Comparison of ENCODE assay signal across 21 cellular contexts in genomic region chr15:98001663-98002194, GRCh38. TPM values are rescaled to one million over a fixed set of nuclear protein-coding genes. Genes with fewer than 3 reads are reported as not detected.
DNase-seq lines count a peak whose midpoint lies in the region; ATAC-seq, FAIRE-seq and TF ChIP-seq lines count a peak whose summit lies in the region.
"Had no signal": no experiment of that assay in that cellular context is flagged by ENCODE, and none has a peak within 500 bp of the region (broad histone marks: within the 10 kb centered on the region; RNA-seq: fewer than 3 reads in every experiment).

No MANE protein-coding gene starts in this region.

- no peaks in the 10 kb centered on the region for H4K20me1 ChIP-seq in HepG2 (ENCODE audit: insufficient read depth, low read length)
- no peaks in the 10 kb centered on the region for H4K20me1 ChIP-seq in GM12878 (ENCODE audit: control insufficient read depth, insufficient read depth)
- H4K20me1 ChIP-seq: BLaER1 treated with 17β-estradiol and CSF1 and Interleukin-3, amounts not matched to agents 10 nM and 100 nM had no signal

- in situ Hi-C loops in HepG2 (cut with HindIII; ENCODE audit: extremely low pct_ligation_motif_present, low pct_unique_long_range_greater_than_20kb) (no loop called here), GM12878 (cut with MboI) (no loop called here)

- TF ChIP-seq RAD21 in HepG2 (CRISPR knock-in tag; IDR thresholded peaks at IDR 0.05) (no peak), GM12878 (IDR thresholded peaks at IDR 0.05; ENCODE audit: insufficient read depth, low read depth, low read length) (no peak)

- SMC1A ChIA-PET in GM12878 (lab: Charles Lee; ENCODE audit: uncharacterized antibody, unreplicated experiment) = no interaction called here

- H3K27me3 ChIP-seq in HepG2 (ENCODE audit: control insufficient read depth in 1 of 2, insufficient read depth in 2 of 2, low read length in 2 of 2) (no peaks in the 10 kb centered on the region; a peak in 2 of 5 replicates), right lobe of liver (no peaks in the 10 kb centered on the region), GM12878 (replicated peaks in 1 of 2; ENCODE audit: control insufficient read depth in 2 of 2, insufficient read depth in 2 of 2, low read length in 1 of 2) (no peaks in the 10 kb centered on the region)
- H3K27me3 ChIP-seq in naive thymus-derived CD4-positive, alpha-beta T cell (ENCODE audit: control insufficient read depth in 2 of 2, insufficient read depth in 2 of 2, low read length in 2 of 2) = no peaks in the 10 kb centered on the region
- H3K27me3 ChIP-seq: BLaER1 treated with 17β-estradiol and CSF1 and Interleukin-3, amounts not matched to agents 10 nM and 100 nM had no signal

- ATAC-seq in HepG2 (no peak), right lobe of liver (no peak), GM12878 (no peak)
- peak; percentile 14 for ATAC-seq in naive thymus-derived CD4-positive, alpha-beta T cell
- ATAC-seq: CD8-positive, alpha-beta T cell had no signal

- WGBS in HepG2 (ENCODE audit: low lambda C conversion rate) = 83% methylated on average over 10 of the region's 10 CpGs
- 91% methylated on average over 10 of the region's 10 CpGs for WGBS in right lobe of liver (ENCODE audit: insufficient coverage, low coverage, low lambda C conversion rate, missing lambda C conversion rate)
- WGBS in GM12878 (ENCODE audit: insufficient coverage, insufficient replicate concordance, low lambda C conversion rate, missing lambda C conversion rate) = 59% methylated on average over 10 of the region's 10 CpGs

- TF ChIP-seq CTCF in HepG2 (CRISPR knock-in tag; IDR thresholded peaks at IDR 0.05) = no peak
- TF ChIP-seq CTCF in right lobe of liver (IDR thresholded peaks at IDR 0.05) = no peak
- TF ChIP-seq CTCF in GM12878 (IDR thresholded peaks at IDR 0.05 in 2 of 3, conservative IDR thresholded peaks at IDR 0.05 in 1 of 3; ENCODE audit: control insufficient read depth in 2 of 3, extremely low read depth in 1 of 3, insufficient read depth in 1 of 3, low read depth in 3 of 3, low read length in 3 of 3) = no peak

- H3K79me2 ChIP-seq in HepG2 (ENCODE audit: insufficient read depth, low read length) (no peaks in the 10 kb centered on the region), GM12878 (ENCODE audit: control insufficient read depth, insufficient read depth, low read length) (no peaks in the 10 kb centered on the region)

- H3K27ac Mint-ChIP-seq in naive thymus-derived CD4-positive, alpha-beta T cell = no peak overlapping the region
- H3K27ac Mint-ChIP-seq: B cell; CD8-positive, alpha-beta T cell; HFFc6 had no signal

- H3K36me3 Mint-ChIP-seq in naive thymus-derived CD4-positive, alpha-beta T cell = no peaks in the 10 kb centered on the region
- H3K36me3 Mint-ChIP-seq: CD8-positive, alpha-beta T cell had no signal

- RAD21 ChIA-PET in GM12878 (lab: Charles Lee; ENCODE audit: unreplicated experiment) = no interaction called here

- H2AFZ ChIP-seq in HepG2 (ENCODE audit: low read length) (no peak overlapping the region), GM12878 (ENCODE audit: control insufficient read depth, low read depth, low read length) (no peak overlapping the region)
- H2AFZ ChIP-seq: GM23248 had no signal

- no peak for DNase-seq in HepG2 (ENCODE audit: low spot score)
- no peak for DNase-seq in right lobe of liver
- DNase-seq in GM12878 (ENCODE audit: low read depth, low spot score) = no peak
- DNase-seq in naive thymus-derived CD4-positive, alpha-beta T cell = no peak
- no peak for DNase-seq in glomerular visceral epithelial cell (ENCODE audit: extremely low spot score)
- no peak for DNase-seq in cortex of kidney (lab: John Stamatoyannopoulos, UW)
- no peak for DNase-seq in NCI-H748 treated with DMSO at 0.1 percent for 48 hours (lab: John Stamatoyannopoulos, UW)
- DNase-seq in NCI-H345 treated with DMSO at 0.1 percent for 48 hours (lab: John Stamatoyannopoulos, UW; ENCODE audit: unreplicated experiment) = no peak
- DNase-seq: CD8-positive, alpha-beta T cell; DMS 273 treated with DMSO at 0.1 percent for 48 hours; DMS53; DND-41; EL; GM23248; HCEC 1CT; HFFc6 had no signal

- H3K9me3 ChIP-seq in HepG2 (ENCODE audit: low read length) = no peaks in the 10 kb centered on the region
- H3K9me3 ChIP-seq in right lobe of liver = no peaks in the 10 kb centered on the region
- H3K9me3 ChIP-seq in GM12878 (replicated peaks; ENCODE audit: control insufficient read depth, insufficient read depth, low read length) = no peaks in the 10 kb centered on the region; the same call in 2 of the 3 replicates
- H3K9me3 ChIP-seq in naive thymus-derived CD4-positive, alpha-beta T cell (ENCODE audit: control insufficient read depth in 2 of 3, low read length in 3 of 3) = no peaks in the 10 kb centered on the region

- intact Hi-C loops in HepG2 (cut with micrococcal nuclease; ENCODE audit: unreplicated experiment) = loop anchor here (2.0 kb wide), 1 partner anchor 41 kb away; the partner anchor contains the start of gene ARRDC4
- intact Hi-C loops in right lobe of liver (cut with DNase I) = no loop called here
- intact Hi-C loops in GM12878 (cut with micrococcal nuclease; ENCODE audit: unreplicated experiment) = no loop called here
- intact Hi-C loops in naive thymus-derived CD4-positive, alpha-beta T cell (cut with micrococcal nuclease) = no loop called here

- H3K27ac ChIP-seq in HepG2 (ENCODE audit: extremely low read length, insufficient read depth, low read length) = no peak overlapping the region
- no peak overlapping the region for H3K27ac ChIP-seq in right lobe of liver
- no peak overlapping the region for H3K27ac ChIP-seq in GM12878 (ENCODE audit: control insufficient read depth, insufficient read depth)
- H3K27ac ChIP-seq in naive thymus-derived CD4-positive, alpha-beta T cell (ENCODE audit: low read depth, low read length) = no peak overlapping the region
- H3K27ac ChIP-seq: 22Rv1; BLaER1 treated with 17β-estradiol and CSF1 and Interleukin-3, amounts not matched to agents 10 nM and 100 nM; GM23248 had no signal

- no peaks in the 10 kb centered on the region for H3K27me3 Mint-ChIP-seq in naive thymus-derived CD4-positive, alpha-beta T cell
- H3K27me3 Mint-ChIP-seq: B cell had no signal

- H3K36me3 ChIP-seq in HepG2 (replicated peaks in 1 of 2; ENCODE audit: control insufficient read depth in 1 of 2, insufficient read depth in 2 of 2, low read length in 2 of 2) = no peaks in the 10 kb centered on the region
- no peaks in the 10 kb centered on the region for H3K36me3 ChIP-seq in right lobe of liver
- no peaks in the 10 kb centered on the region for H3K36me3 ChIP-seq in GM12878 (ENCODE audit: control insufficient read depth in 2 of 2, insufficient read depth in 2 of 2, low read length in 1 of 2)
- no peaks in the 10 kb centered on the region for H3K36me3 ChIP-seq in naive thymus-derived CD4-positive, alpha-beta T cell (ENCODE audit: control insufficient read depth in 2 of 3, insufficient read depth in 3 of 3, low read length in 3 of 3)
- H3K36me3 ChIP-seq: BLaER1 treated with 17β-estradiol and CSF1 and Interleukin-3, amounts not matched to agents 10 nM and 100 nM had no signal

- FAIRE-seq in HepG2 (lab: Jason Lieb, UNC) (no peak), GM12878 (lab: Jason Lieb, UNC) (peak; percentile 38)
- FAIRE-seq: GM18507, H54 had no signal

- H3K4me1 ChIP-seq in HepG2 (ENCODE audit: insufficient read depth, low read length) (peaks cover 24% of the 10 kb centered on the region), right lobe of liver (no peaks in the 10 kb centered on the region), GM12878 (ENCODE audit: control insufficient read depth, insufficient read depth, low read length) (no peaks in the 10 kb centered on the region)
- no peaks in the 10 kb centered on the region for H3K4me1 ChIP-seq in naive thymus-derived CD4-positive, alpha-beta T cell (ENCODE audit: control insufficient read depth in 2 of 2, insufficient read depth in 2 of 2, low read length in 2 of 2)

- CTCF ChIA-PET in HepG2 (lab: Yijun Ruan, JAX; ENCODE audit: low intra/inter-chr PET ratio, low total read pairs) (no interaction called here), GM12878 (lab: Yijun Ruan, JAX) (no interaction called here)
- CTCF ChIA-PET in naive thymus-derived CD4-positive, alpha-beta T cell (lab: Charles Lee) = no interaction called here

- no peaks in the 10 kb centered on the region for H3K4me1 Mint-ChIP-seq in naive thymus-derived CD4-positive, alpha-beta T cell
- H3K4me1 Mint-ChIP-seq: B cell had no signal

- TF ChIP-seq POLR2A in HepG2 (IDR thresholded peaks at IDR 0.05; ENCODE audit: insufficient read depth in 1 of 2, low read depth in 2 of 2, low read length in 2 of 2) (no peak), right lobe of liver (IDR thresholded peaks at IDR 0.05) (no peak), GM12878 (IDR thresholded peaks at IDR 0.05; ENCODE audit: low read depth, low read length) (no peak)

- BruUV-seq in HepG2 (replicated peaks; lab: Mats Ljungman, UMichigan) (no TSS peak), GM12878 (replicated peaks; lab: Mats Ljungman, UMichigan) (no TSS peak)

- no peak for TF ChIP-seq EP300 in HepG2 (IDR thresholded peaks at IDR 0.05; ENCODE audit: low read depth in 2 of 2, low read length in 2 of 2)
- no peak for TF ChIP-seq EP300 in HepG2 (CRISPR knock-in tag; IDR thresholded peaks at IDR 0.05; ENCODE audit: borderline replicate concordance)
- no peak for TF ChIP-seq EP300 in GM12878 (IDR thresholded peaks at IDR 0.05; ENCODE audit: borderline replicate concordance in 1 of 2, control insufficient read depth in 1 of 2, low read depth in 2 of 2, low read length in 2 of 2)

- POLR2A ChIA-PET in HepG2 (lab: Yijun Ruan, JAX) (no interaction called here), GM12878 (lab: Charles Lee) (no interaction called here)
- POLR2A ChIA-PET in naive thymus-derived CD4-positive, alpha-beta T cell (lab: Charles Lee) = no interaction called here

- H3K9ac ChIP-seq in HepG2 (ENCODE audit: insufficient read depth, low read depth, low read length) = no peak overlapping the region
- no peak overlapping the region for H3K9ac ChIP-seq in GM12878 (ENCODE audit: control insufficient read depth, insufficient read depth, low read length)
- H3K9ac ChIP-seq: BLaER1 treated with 17β-estradiol and CSF1 and Interleukin-3, amounts not matched to agents 10 nM and 100 nM; GM23248 had no signal

- H3K9me3 Mint-ChIP-seq in naive thymus-derived CD4-positive, alpha-beta T cell = no peaks in the 10 kb centered on the region
- H3K9me3 Mint-ChIP-seq: CD8-positive, alpha-beta T cell; HFFc6 had no signal

- no peak overlapping the region for H3K4me3 ChIP-seq in HepG2 (replicated peaks in 1 of 3; ENCODE audit: insufficient read depth in 1 of 3, low read depth in 2 of 3, low read length in 3 of 3)
- H3K4me3 ChIP-seq in right lobe of liver = no peak overlapping the region
- H3K4me3 ChIP-seq in GM12878 = no peak overlapping the region
- H3K4me3 ChIP-seq in naive thymus-derived CD4-positive, alpha-beta T cell (ENCODE audit: low read length) = no peak overlapping the region
- H3K4me3 ChIP-seq: BLaER1 treated with 17β-estradiol and CSF1 and Interleukin-3, amounts not matched to agents 10 nM and 100 nM; GM23248 had no signal

- H3K4me3 Mint-ChIP-seq in naive thymus-derived CD4-positive, alpha-beta T cell = no peak overlapping the region
- H3K4me3 Mint-ChIP-seq: B cell; CD8-positive, alpha-beta T cell; HFFc6 had no signal

- H3K4me2 ChIP-seq in HepG2 (ENCODE audit: low read depth, low read length) = no peak overlapping the region
- no peak overlapping the region for H3K4me2 ChIP-seq in GM12878 (ENCODE audit: control insufficient read depth, insufficient read depth)
- H3K4me2 ChIP-seq: BLaER1 treated with 17β-estradiol and CSF1 and Interleukin-3, amounts not matched to agents 10 nM and 100 nM had no signal

RNA-seq across cellular contexts. Expression of gene ARRDC4, which starts 41.2 kb away (rescaled TPM):
- 1.5 and 2.5 TPM in 2 replicates for total RNA-seq in HepG2 (2016; rRNA removed; fragmentation: Illumina TruSeq; extraction: Trizol)
- 0.18 and 0.30 TPM in 2 replicates for total RNA-seq in HepG2 (2016; cell fraction: cytosol; rRNA removed; fragmentation: Illumina TruSeq; extraction: Trizol; ENCODE audit: low read depth)
- 1.7 and 2.0 TPM in 2 replicates for total RNA-seq in HepG2 (2016; cell fraction: insoluble cytoplasmic fraction; rRNA removed; fragmentation: Illumina TruSeq; extraction: Trizol)
- 1.1 and 1.2 TPM in 2 replicates for total RNA-seq in HepG2 (2016; cell fraction: membrane; rRNA removed; fragmentation: Illumina TruSeq; extraction: Trizol)
- total RNA-seq in HepG2 (2016; cell fraction: nucleus; rRNA removed; fragmentation: Illumina TruSeq; extraction: Trizol) = 1.5 TPM in 2 replicates
- 2.5 and 3.8 TPM in 2 replicates for polyA plus RNA-seq in HepG2 (2011; rRNA removed)
- polyA plus RNA-seq in HepG2 (2011; cell fraction: cytosol; rRNA removed) = 1.4 and 3.1 TPM in 2 replicates
- 1.7 and 3.4 TPM in 2 replicates for polyA plus RNA-seq in HepG2 (2011; cell fraction: nucleus; rRNA removed)
- polyA plus RNA-seq in HepG2 (2012) = 4.3 and 5.4 TPM in 2 replicates
- 0.14 and 0.15 TPM in 2 replicates for polyA plus RNA-seq in HepG2 (2016; cell fraction: cytosol; fragmentation: Illumina TruSeq; extraction: Trizol; ENCODE audit: low read depth)
- 2.0 and 2.1 TPM in 2 replicates for polyA plus RNA-seq in HepG2 (2016; cell fraction: insoluble cytoplasmic fraction; fragmentation: Illumina TruSeq; extraction: Trizol; ENCODE audit: low read depth)
- polyA plus RNA-seq in HepG2 (2016; cell fraction: membrane; fragmentation: Illumina TruSeq; extraction: Trizol; ENCODE audit: low read depth) = 0.53 and 0.56 TPM in 2 replicates
- 1.4 and 1.8 TPM in 2 replicates for polyA plus RNA-seq in HepG2 (2016; cell fraction: nucleus; fragmentation: Illumina TruSeq; extraction: Trizol; ENCODE audit: insufficient read depth, low read depth)
- polyA minus RNA-seq in HepG2 (2011; rRNA and poly(A)+ RNA removed; ENCODE audit: low replicate concordance) = 2.0 TPM in 1 of 2 replicates, not detected in the other
- polyA minus RNA-seq in HepG2 (2011; cell fraction: cytosol; rRNA and poly(A)+ RNA removed) = 1.6 and 2.5 TPM in 2 replicates
- polyA minus RNA-seq in HepG2 (2011; cell fraction: nucleus; rRNA and poly(A)+ RNA removed) = 1.8 and 4.0 TPM in 2 replicates
- 10 to 100 TPM in 3 of 6 experiments, 1 to 10 TPM in 3; 5.0 to 17.4 (median 12.7) TPM for total RNA-seq in right lobe of liver
- not detected in 2 replicates for total RNA-seq in GM12878 (2013; cell fraction: nucleolus; rRNA removed)
- total RNA-seq in GM12878 (2014; rRNA removed) = 0.05 and 0.06 TPM in 2 replicates
- total RNA-seq in GM12878 (2014; rRNA removed; fragmentation: Illumina TruSeq; extraction: Trizol) = 0.09 TPM in 2 replicates
- 0.10 and 0.11 TPM in 2 replicates for total RNA-seq in GM12878 (2021)
- polyA plus RNA-seq in GM12878 (2011; ENCODE audit: low read depth) = not detected
- 0.54 and 0.92 TPM in 2 replicates for polyA plus RNA-seq in GM12878 (2011; rRNA removed)
- polyA plus RNA-seq in GM12878 (2011; cell fraction: cytosol; rRNA removed) = 0.20 and 0.28 TPM in 2 replicates
- polyA plus RNA-seq in GM12878 (2011; cell fraction: nucleus; rRNA removed) = 0.51 and 0.81 TPM in 2 replicates
- polyA plus RNA-seq in GM12878 (2012) = 0.05 TPM in 1 of 2 replicates, not detected in the other
- 0.07 TPM in 1 of 2 replicates, not detected in the other for polyA plus RNA-seq in GM12878 (2014; fragmentation: Illumina TruSeq; extraction: Trizol)
- under 1 TPM; 0.05 to 0.07 TPM for polyA plus RNA-seq in GM12878 (2014; fragmentation: Nextera tagmentation; extraction: Ambion mirVana)
- polyA plus RNA-seq in GM12878 (2014; rRNA removed) = 0.08 TPM in 1 of 2 replicates, not detected in the other
- polyA plus RNA-seq in GM12878 (2016; fragmentation: Nextera tagmentation; extraction: Ambion mirVana) = under 1 TPM; 0.03 to 0.07 TPM
- polyA minus RNA-seq in GM12878 (2011; rRNA and poly(A)+ RNA removed) = 0.15 and 0.21 TPM in 2 replicates
- not detected in 2 replicates for polyA minus RNA-seq in GM12878 (2011; cell fraction: cytosol; rRNA and poly(A)+ RNA removed)
- polyA minus RNA-seq in GM12878 (2011; cell fraction: nucleus; rRNA and poly(A)+ RNA removed) = 0.29 and 0.36 TPM in 2 replicates
- 1 to 10 TPM in 3 of 5 experiments, under 1 TPM in 2; 0.59 to 6.8 (median 1.1) TPM for total RNA-seq in naive thymus-derived CD4-positive, alpha-beta T cell
- under 1 TPM; 0.83 to 0.90 TPM for polyA plus RNA-seq in naive thymus-derived CD4-positive, alpha-beta T cell
